Comparison of ENCODE assay signal across 8 cellular contexts in genomic region chr5:34465301-34465700, GRCh38.
DNase-seq lines count a peak whose midpoint lies in the region; TF ChIP-seq lines count a peak whose summit lies in the region.
"Not testable (repeated sequence)": the region's sequence is repeated elsewhere in the genome, so short reads cannot be mapped to it uniquely, and the experiment has no call there.

No MANE protein-coding gene starts in this region.

- H2BK12ac ChIP-seq in neuronal stem cell (ENCODE audit: low read length): not testable (repeated sequence)

- H3K4me2 ChIP-seq in neuronal stem cell (ENCODE audit: insufficient read depth, low read length, poor library complexity, severe bottlenecking): not testable (repeated sequence)

- not testable (repeated sequence) for H3K18ac ChIP-seq in neuronal stem cell (ENCODE audit: low read length)

- H4K8ac ChIP-seq in neuronal stem cell (ENCODE audit: low read depth, low read length): not testable (repeated sequence)

- H3K14ac ChIP-seq in neuronal stem cell (ENCODE audit: low read length): not testable (repeated sequence)

- intact Hi-C loops in left ventricle myocardium inferior (cut with micrococcal nuclease): loop anchor here (10.0 kb wide), 1 partner anchor 470 kb away; no protein-coding TSS in a partner anchor

- not testable (repeated sequence) for H3K4ac ChIP-seq in neuronal stem cell (ENCODE audit: low read length)

- TF ChIP-seq CTCF in GM12864 (IDR thresholded peaks at IDR 0.05; ENCODE audit: low read depth, low read length, missing control alignments) (peak; percentile 35), left ventricle myocardium inferior (IDR thresholded peaks at IDR 0.05; ENCODE audit: borderline replicate concordance) (peak; percentile 51)

- peak overlapping the region; percentile 35 for H2AFZ ChIP-seq in neuronal stem cell (ENCODE audit: low read length)

- H2AK5ac ChIP-seq in neuronal stem cell (ENCODE audit: low read depth, low read length): not testable (repeated sequence)

- H3K79me1 ChIP-seq in neuronal stem cell (ENCODE audit: low read depth, low read length): not testable (repeated sequence)

- not testable (repeated sequence) for H3K23ac ChIP-seq in neuronal stem cell (ENCODE audit: low read depth, low read length, poor library complexity)

- H4K91ac ChIP-seq in neuronal stem cell (ENCODE audit: low read depth, low read length, poor library complexity): not testable (repeated sequence)

- not testable (repeated sequence) for H3K4me1 ChIP-seq in left ventricle myocardium inferior; neuronal stem cell (ENCODE audit: control insufficient read depth in 2 of 2, insufficient read depth in 1 of 2, low read depth in 1 of 2, low read length in 2 of 2)

- H2BK120ac ChIP-seq in neuronal stem cell (ENCODE audit: low read depth, low read length): not testable (repeated sequence)

- H3K9me3 ChIP-seq in left ventricle myocardium inferior (replicated peaks): peaks cover 12% of the 10 kb centered on the region
- not testable (repeated sequence) for H3K9me3 ChIP-seq in neuronal stem cell (replicated peaks in 1 of 2; ENCODE audit: control insufficient read depth in 2 of 2, insufficient read depth in 1 of 2, low read depth in 1 of 2, low read length in 2 of 2)

- not testable (repeated sequence) for H3K36me3 ChIP-seq in left ventricle myocardium inferior; neuronal stem cell (replicated peaks in 1 of 2; ENCODE audit: control insufficient read depth in 2 of 2, insufficient read depth in 2 of 2, low read length in 2 of 2)

- not testable (repeated sequence) for H2BK5ac ChIP-seq in neuronal stem cell (ENCODE audit: low read length)

- not testable (repeated sequence) for H3K4me3 ChIP-seq in GM12864 (ENCODE audit: low read depth, low read length); left ventricle myocardium inferior; neuronal stem cell (ENCODE audit: low read length in 2 of 2)

- H3K9ac ChIP-seq in neuronal stem cell (ENCODE audit: low read depth, low read length, poor library complexity): not testable (repeated sequence)

- no CpG with 5 or more reads among the region's 4 CpGs for WGBS in neuronal stem cell (ENCODE audit: extremely low coverage in 2 of 2, insufficient read length in 2 of 2, insufficient replicate concordance in 1 of 2), 2 donors

- H3K27me3 ChIP-seq in left ventricle myocardium inferior (ENCODE audit: low read depth); neuronal stem cell (ENCODE audit: control insufficient read depth in 3 of 3, insufficient read depth in 3 of 3, low read depth in 1 of 3, low read length in 3 of 3): not testable (repeated sequence)

- peak; percentile 50 to 56 for DNase-seq in AML-193 (lab: John Stamatoyannopoulos, UW)
- not testable (repeated sequence) for DNase-seq in GM12864 (ENCODE audit: low read depth); left ventricle myocardium inferior; neuronal stem cell (ENCODE audit: low spot score)
- DNase-seq in NCI-H1092 (lab: John Stamatoyannopoulos, UW): peak; percentile 62
- DNase-seq in NCI-H526 treated with DMSO at 0.1 percent for 48 hours (lab: John Stamatoyannopoulos, UW): peak; percentile 24
- DNase-seq in SW 1271 (lab: John Stamatoyannopoulos, UW): peak; percentile 7 to 46
- peak; percentile 50 for DNase-seq in central memory CD4-positive, alpha-beta T cell

- not testable (repeated sequence) for H2BK15ac ChIP-seq in neuronal stem cell (ENCODE audit: low read length)

- not testable (repeated sequence) for H3K27ac ChIP-seq in left ventricle myocardium inferior (replicated peaks); neuronal stem cell (replicated peaks; ENCODE audit: low read length)
